ENCODE assay signal across 1 cellular context in the genomic region with DNA sequence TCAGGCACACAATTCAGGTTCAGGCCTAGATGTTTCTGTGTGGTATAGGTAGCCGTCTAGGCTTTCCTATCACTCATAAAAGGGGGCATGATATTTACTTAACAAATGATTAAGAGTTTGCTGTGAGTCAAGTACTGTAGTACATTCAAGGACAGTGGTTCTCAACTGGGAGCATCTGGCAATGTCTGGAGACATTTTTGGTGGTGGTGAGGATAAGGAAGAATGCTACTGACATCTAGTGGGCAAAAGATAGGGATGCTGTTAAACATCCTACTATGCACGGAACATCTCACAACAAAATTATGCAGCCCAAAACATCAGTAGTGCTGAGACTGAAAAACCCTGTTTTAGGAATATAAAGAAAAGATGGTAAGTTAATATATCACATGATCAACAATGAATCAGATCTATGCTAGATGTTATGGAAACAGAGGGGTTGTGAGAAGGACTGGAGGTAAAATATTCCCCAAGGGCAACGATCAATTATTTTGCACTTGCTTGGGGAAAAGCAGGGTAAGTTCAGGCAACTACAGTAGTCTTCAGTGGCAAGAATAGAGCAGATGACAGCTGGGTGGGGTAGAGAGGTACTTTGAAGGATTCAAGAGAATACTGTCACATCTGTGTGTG.
A peak's percentile ranks its signal among the peaks of the same experiment; 100 is the strongest.
TF ChIP-seq lines count a peak whose summit lies in the region.

No MANE protein-coding gene starts in this region.

TF ChIP-seq in K562, 482 proteins besides CTCF, POLR2A, EP300 and RAD21 (continued from another document and continues in another):
- TF ChIP-seq, protein P1, sequence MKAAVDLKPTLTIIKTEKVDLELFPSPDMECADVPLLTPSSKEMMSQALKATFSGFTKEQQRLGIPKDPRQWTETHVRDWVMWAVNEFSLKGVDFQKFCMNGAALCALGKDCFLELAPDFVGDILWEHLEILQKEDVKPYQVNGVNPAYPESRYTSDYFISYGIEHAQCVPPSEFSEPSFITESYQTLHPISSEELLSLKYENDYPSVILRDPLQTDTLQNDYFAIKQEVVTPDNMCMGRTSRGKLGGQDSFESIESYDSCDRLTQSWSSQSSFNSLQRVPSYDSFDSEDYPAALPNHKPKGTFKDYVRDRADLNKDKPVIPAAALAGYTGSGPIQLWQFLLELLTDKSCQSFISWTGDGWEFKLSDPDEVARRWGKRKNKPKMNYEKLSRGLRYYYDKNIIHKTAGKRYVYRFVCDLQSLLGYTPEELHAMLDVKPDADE (conservative IDR thresholded peaks at IDR 0.05; ENCODE audit: control insufficient read depth, low read depth, low read length): no peak
- TF ChIP-seq ZNF146 (CRISPR knock-in tag; IDR thresholded peaks at IDR 0.05; ENCODE audit: unreplicated experiment): no peak
- no peak for TF ChIP-seq ZNF76 (CRISPR knock-in tag; IDR thresholded peaks at IDR 0.05; ENCODE audit: borderline replicate concordance)
- peak; percentile 99 for TF ChIP-seq ZKSCAN1 (IDR thresholded peaks at IDR 0.05; ENCODE audit: low read depth, low read length)
- TF ChIP-seq FOXK1 (CRISPR knock-in tag; IDR thresholded peaks at IDR 0.05; ENCODE audit: borderline replicate concordance): no peak
- TF ChIP-seq, protein P2, sequence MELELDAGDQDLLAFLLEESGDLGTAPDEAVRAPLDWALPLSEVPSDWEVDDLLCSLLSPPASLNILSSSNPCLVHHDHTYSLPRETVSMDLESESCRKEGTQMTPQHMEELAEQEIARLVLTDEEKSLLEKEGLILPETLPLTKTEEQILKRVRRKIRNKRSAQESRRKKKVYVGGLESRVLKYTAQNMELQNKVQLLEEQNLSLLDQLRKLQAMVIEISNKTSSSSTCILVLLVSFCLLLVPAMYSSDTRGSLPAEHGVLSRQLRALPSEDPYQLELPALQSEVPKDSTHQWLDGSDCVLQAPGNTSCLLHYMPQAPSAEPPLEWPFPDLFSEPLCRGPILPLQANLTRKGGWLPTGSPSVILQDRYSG (tag; conservative IDR thresholded peaks at IDR 0.05; ENCODE audit: low read depth): no peak
- no peak for TF ChIP-seq SAP30 (IDR thresholded peaks at IDR 0.05; ENCODE audit: borderline replicate concordance, insufficient read depth, low read depth, low read length, poor library complexity, severe bottlenecking)
- no peak for TF ChIP-seq HIVEP1 (CRISPR knock-in tag; IDR thresholded peaks at IDR 0.05)
- TF ChIP-seq, protein P3, sequence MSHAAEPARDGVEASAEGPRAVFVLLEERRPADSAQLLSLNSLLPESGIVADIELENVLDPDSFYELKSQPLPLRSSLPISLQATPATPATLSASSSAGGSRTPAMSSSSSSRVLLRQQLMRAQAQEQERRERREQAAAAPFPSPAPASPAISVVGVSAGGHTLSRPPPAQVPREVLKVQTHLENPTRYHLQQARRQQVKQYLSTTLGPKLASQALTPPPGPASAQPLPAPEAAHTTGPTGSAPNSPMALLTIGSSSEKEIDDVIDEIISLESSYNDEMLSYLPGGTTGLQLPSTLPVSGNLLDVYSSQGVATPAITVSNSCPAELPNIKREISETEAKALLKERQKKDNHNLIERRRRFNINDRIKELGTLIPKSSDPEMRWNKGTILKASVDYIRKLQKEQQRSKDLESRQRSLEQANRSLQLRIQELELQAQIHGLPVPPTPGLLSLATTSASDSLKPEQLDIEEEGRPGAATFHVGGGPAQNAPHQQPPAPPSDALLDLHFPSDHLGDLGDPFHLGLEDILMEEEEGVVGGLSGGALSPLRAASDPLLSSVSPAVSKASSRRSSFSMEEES (CRISPR knock-in tag; IDR thresholded peaks at IDR 0.05): peak; percentile 58
- TF ChIP-seq TRIM28 (IDR thresholded peaks at IDR 0.05): no peak
- TF ChIP-seq KLF10 (CRISPR knock-in tag; IDR thresholded peaks at IDR 0.05): no peak
- TF ChIP-seq EP400 (IDR thresholded peaks at IDR 0.05): no peak
- no peak for TF ChIP-seq PYGO2 (tag; IDR thresholded peaks at IDR 0.05)
- no peak for TF ChIP-seq YBX1 (IDR thresholded peaks at IDR 0.05)
- TF ChIP-seq, protein P4, sequence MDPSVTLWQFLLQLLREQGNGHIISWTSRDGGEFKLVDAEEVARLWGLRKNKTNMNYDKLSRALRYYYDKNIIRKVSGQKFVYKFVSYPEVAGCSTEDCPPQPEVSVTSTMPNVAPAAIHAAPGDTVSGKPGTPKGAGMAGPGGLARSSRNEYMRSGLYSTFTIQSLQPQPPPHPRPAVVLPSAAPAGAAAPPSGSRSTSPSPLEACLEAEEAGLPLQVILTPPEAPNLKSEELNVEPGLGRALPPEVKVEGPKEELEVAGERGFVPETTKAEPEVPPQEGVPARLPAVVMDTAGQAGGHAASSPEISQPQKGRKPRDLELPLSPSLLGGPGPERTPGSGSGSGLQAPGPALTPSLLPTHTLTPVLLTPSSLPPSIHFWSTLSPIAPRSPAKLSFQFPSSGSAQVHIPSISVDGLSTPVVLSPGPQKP (CRISPR knock-in tag; IDR thresholded peaks at IDR 0.05): no peak
- no peak for TF ChIP-seq MTA1 (IDR thresholded peaks at IDR 0.05; ENCODE audit: borderline replicate concordance)
- TF ChIP-seq PURB (CRISPR knock-in tag; IDR thresholded peaks at IDR 0.05; ENCODE audit: low read depth): no peak
- TF ChIP-seq, protein P5, sequence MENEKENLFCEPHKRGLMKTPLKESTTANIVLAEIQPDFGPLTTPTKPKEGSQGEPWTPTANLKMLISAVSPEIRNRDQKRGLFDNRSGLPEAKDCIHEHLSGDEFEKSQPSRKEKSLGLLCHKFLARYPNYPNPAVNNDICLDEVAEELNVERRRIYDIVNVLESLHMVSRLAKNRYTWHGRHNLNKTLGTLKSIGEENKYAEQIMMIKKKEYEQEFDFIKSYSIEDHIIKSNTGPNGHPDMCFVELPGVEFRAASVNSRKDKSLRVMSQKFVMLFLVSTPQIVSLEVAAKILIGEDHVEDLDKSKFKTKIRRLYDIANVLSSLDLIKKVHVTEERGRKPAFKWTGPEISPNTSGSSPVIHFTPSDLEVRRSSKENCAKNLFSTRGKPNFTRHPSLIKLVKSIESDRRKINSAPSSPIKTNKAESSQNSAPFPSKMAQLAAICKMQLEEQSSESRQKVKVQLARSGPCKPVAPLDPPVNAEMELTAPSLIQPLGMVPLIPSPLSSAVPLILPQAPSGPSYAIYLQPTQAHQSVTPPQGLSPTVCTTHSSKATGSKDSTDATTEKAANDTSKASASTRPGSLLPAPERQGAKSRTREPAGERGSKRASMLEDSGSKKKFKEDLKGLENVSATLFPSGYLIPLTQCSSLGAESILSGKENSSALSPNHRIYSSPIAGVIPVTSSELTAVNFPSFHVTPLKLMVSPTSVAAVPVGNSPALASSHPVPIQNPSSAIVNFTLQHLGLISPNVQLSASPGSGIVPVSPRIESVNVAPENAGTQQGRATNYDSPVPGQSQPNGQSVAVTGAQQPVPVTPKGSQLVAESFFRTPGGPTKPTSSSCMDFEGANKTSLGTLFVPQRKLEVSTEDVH (IDR thresholded peaks at IDR 0.05; ENCODE audit: low read depth, partially characterized antibody): no peak
- no peak for TF ChIP-seq FOXM1 (IDR thresholded peaks at IDR 0.05; ENCODE audit: low read depth)
- no peak for TF ChIP-seq FOXM1 (CRISPR knock-in tag; IDR thresholded peaks at IDR 0.05; ENCODE audit: low read depth)
- TF ChIP-seq, protein P6, sequence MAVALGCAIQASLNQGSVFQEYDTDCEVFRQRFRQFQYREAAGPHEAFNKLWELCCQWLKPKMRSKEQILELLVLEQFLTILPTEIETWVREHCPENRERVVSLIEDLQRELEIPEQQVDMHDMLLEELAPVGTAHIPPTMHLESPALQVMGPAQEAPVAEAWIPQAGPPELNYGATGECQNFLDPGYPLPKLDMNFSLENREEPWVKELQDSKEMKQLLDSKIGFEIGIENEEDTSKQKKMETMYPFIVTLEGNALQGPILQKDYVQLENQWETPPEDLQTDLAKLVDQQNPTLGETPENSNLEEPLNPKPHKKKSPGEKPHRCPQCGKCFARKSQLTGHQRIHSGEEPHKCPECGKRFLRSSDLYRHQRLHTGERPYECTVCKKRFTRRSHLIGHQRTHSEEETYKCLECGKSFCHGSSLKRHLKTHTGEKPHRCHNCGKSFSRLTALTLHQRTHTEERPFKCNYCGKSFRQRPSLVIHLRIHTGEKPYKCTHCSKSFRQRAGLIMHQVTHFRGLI (CRISPR knock-in tag; IDR thresholded peaks at IDR 0.05): no peak
- TF ChIP-seq, protein P7, sequence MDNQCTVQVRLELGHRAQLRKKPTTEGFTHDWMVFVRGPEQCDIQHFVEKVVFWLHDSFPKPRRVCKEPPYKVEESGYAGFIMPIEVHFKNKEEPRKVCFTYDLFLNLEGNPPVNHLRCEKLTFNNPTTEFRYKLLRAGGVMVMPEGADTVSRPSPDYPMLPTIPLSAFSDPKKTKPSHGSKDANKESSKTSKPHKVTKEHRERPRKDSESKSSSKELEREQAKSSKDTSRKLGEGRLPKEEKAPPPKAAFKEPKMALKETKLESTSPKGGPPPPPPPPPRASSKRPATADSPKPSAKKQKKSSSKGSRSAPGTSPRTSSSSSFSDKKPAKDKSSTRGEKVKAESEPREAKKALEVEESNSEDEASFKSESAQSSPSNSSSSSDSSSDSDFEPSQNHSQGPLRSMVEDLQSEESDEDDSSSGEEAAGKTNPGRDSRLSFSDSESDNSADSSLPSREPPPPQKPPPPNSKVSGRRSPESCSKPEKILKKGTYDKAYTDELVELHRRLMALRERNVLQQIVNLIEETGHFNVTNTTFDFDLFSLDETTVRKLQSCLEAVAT (IDR thresholded peaks at IDR 0.05): no peak
- TF ChIP-seq FOXA3 (CRISPR knock-in tag; conservative IDR thresholded peaks at IDR 0.05 in 1 of 2, IDR thresholded peaks at IDR 0.05 in 1 of 2): no peak
- no peak for TF ChIP-seq SLC30A9 (CRISPR knock-in tag; IDR thresholded peaks at IDR 0.05)
- 0 out of 4 replicates have a peak, but pooled peaks of 1 of the 2 experiments have one; percentile 14 for TF ChIP-seq RCOR1 (IDR thresholded peaks at IDR 0.05; ENCODE audit: borderline replicate concordance in 1 of 2, low read depth in 2 of 2, low read length in 2 of 2)
- TF ChIP-seq MYC (IDR thresholded peaks at IDR 0.05; ENCODE audit: low read depth, low read length): no peak
- TF ChIP-seq MYC (CRISPR knock-in tag; IDR thresholded peaks at IDR 0.05; ENCODE audit: borderline replicate concordance, low read depth): no peak
- TF ChIP-seq RFX1 (IDR thresholded peaks at IDR 0.05): no peak
- TF ChIP-seq KDM5B (IDR thresholded peaks at IDR 0.05; ENCODE audit: insufficient replicate concordance, low read depth, low read length): no peak
- TF ChIP-seq SMARCA5 (IDR thresholded peaks at IDR 0.05): no peak
- TF ChIP-seq ZNF224 (CRISPR knock-in tag; IDR thresholded peaks at IDR 0.05): no peak
- TF ChIP-seq, protein P8, sequence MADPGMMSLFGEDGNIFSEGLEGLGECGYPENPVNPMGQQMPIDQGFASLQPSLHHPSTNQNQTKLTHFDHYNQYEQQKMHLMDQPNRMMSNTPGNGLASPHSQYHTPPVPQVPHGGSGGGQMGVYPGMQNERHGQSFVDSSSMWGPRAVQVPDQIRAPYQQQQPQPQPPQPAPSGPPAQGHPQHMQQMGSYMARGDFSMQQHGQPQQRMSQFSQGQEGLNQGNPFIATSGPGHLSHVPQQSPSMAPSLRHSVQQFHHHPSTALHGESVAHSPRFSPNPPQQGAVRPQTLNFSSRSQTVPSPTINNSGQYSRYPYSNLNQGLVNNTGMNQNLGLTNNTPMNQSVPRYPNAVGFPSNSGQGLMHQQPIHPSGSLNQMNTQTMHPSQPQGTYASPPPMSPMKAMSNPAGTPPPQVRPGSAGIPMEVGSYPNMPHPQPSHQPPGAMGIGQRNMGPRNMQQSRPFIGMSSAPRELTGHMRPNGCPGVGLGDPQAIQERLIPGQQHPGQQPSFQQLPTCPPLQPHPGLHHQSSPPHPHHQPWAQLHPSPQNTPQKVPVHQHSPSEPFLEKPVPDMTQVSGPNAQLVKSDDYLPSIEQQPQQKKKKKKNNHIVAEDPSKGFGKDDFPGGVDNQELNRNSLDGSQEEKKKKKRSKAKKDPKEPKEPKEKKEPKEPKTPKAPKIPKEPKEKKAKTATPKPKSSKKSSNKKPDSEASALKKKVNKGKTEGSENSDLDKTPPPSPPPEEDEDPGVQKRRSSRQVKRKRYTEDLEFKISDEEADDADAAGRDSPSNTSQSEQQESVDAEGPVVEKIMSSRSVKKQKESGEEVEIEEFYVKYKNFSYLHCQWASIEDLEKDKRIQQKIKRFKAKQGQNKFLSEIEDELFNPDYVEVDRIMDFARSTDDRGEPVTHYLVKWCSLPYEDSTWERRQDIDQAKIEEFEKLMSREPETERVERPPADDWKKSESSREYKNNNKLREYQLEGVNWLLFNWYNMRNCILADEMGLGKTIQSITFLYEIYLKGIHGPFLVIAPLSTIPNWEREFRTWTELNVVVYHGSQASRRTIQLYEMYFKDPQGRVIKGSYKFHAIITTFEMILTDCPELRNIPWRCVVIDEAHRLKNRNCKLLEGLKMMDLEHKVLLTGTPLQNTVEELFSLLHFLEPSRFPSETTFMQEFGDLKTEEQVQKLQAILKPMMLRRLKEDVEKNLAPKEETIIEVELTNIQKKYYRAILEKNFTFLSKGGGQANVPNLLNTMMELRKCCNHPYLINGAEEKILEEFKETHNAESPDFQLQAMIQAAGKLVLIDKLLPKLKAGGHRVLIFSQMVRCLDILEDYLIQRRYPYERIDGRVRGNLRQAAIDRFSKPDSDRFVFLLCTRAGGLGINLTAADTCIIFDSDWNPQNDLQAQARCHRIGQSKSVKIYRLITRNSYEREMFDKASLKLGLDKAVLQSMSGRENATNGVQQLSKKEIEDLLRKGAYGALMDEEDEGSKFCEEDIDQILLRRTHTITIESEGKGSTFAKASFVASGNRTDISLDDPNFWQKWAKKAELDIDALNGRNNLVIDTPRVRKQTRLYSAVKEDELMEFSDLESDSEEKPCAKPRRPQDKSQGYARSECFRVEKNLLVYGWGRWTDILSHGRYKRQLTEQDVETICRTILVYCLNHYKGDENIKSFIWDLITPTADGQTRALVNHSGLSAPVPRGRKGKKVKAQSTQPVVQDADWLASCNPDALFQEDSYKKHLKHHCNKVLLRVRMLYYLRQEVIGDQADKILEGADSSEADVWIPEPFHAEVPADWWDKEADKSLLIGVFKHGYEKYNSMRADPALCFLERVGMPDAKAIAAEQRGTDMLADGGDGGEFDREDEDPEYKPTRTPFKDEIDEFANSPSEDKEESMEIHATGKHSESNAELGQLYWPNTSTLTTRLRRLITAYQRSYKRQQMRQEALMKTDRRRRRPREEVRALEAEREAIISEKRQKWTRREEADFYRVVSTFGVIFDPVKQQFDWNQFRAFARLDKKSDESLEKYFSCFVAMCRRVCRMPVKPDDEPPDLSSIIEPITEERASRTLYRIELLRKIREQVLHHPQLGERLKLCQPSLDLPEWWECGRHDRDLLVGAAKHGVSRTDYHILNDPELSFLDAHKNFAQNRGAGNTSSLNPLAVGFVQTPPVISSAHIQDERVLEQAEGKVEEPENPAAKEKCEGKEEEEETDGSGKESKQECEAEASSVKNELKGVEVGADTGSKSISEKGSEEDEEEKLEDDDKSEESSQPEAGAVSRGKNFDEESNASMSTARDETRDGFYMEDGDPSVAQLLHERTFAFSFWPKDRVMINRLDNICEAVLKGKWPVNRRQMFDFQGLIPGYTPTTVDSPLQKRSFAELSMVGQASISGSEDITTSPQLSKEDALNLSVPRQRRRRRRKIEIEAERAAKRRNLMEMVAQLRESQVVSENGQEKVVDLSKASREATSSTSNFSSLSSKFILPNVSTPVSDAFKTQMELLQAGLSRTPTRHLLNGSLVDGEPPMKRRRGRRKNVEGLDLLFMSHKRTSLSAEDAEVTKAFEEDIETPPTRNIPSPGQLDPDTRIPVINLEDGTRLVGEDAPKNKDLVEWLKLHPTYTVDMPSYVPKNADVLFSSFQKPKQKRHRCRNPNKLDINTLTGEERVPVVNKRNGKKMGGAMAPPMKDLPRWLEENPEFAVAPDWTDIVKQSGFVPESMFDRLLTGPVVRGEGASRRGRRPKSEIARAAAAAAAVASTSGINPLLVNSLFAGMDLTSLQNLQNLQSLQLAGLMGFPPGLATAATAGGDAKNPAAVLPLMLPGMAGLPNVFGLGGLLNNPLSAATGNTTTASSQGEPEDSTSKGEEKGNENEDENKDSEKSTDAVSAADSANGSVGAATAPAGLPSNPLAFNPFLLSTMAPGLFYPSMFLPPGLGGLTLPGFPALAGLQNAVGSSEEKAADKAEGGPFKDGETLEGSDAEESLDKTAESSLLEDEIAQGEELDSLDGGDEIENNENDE (IDR thresholded peaks at IDR 0.05; ENCODE audit: low read depth, low read length): no peak
- TF ChIP-seq SP1 (CRISPR knock-in tag; IDR thresholded peaks at IDR 0.05): no peak
- TF ChIP-seq POLR2AphosphoS5 (IDR thresholded peaks at IDR 0.05; ENCODE audit: control insufficient read depth, insufficient read depth, low read depth, low read length): 0 out of 2 replicates have a peak, but pooled peaks have one; percentile 11
